Comparison of ENCODE assay signal across 1 cellular context in genomic region chr2:234300932-234301823, GRCh38.
TF ChIP-seq lines count a peak whose summit lies in the region.

No MANE protein-coding gene starts in this region.

TF ChIP-seq in GM12878, 131 proteins besides CTCF, POLR2A, EP300 and RAD21 (continued from another document):
- peak; percentile 12 for TF ChIP-seq PBX3 (IDR thresholded peaks at IDR 0.05; ENCODE audit: insufficient replicate concordance, low read depth, low read length)
